8 cellular contexts compared by ENCODE assay signal in the genomic region with DNA sequence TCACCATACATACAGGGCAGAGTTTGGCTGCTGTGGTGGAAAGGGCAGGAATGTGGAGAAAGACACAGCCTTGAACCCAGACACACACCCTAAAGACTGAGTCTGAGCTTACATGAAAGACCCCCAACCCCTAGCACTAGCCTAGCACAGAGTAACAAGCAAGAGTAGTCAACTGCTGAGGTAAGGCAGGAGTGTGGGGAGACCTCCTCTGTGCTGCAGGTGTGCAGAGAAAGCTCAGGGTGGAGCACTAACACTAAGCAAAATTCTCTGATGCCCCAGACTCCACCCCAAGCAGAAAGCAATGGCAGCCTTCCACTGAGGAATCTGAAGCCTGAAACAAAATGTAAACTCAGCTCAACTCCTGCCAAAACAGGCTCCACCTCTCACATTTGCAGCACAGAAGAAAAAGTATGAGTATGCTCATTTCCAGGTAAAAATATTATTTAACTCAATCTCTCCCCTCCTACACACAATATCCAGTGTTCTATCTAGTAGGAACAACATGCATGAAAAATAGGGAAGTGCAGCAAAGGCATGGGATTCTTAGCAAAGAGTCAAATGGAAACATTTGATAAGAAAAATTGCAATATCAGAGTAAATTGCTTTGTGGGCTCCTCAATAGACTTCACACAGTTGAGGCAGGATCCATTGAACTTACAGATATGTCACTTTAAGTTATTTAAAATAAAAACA.
A peak's percentile ranks its signal among the peaks of the same experiment; 100 is the strongest.
DNase-seq lines count a peak whose midpoint lies in the region; ATAC-seq and TF ChIP-seq lines count a peak whose summit lies in the region.

No MANE protein-coding gene starts in this region.

- intact Hi-C loops in activated CD8-positive, alpha-beta T cell treated with anti-CD3 and anti-CD28 coated beads for 36 hours (cut with micrococcal nuclease) = no loop called here

- ATAC-seq in stimulated activated naive CD8-positive, alpha-beta T cell treated with anti-CD3 and anti-CD28 coated beads, Interleukin-15, Interleukin-2, amounts not matched to agents 100 U/mL and 50 U/mL, for 24 hours = no peak
- peak; percentile 47 for ATAC-seq in GM21717 (IDR thresholded peaks at IDR 0.05; ENCODE audit: unreplicated experiment)
- ATAC-seq in activated CD8-positive, alpha-beta T cell treated with anti-CD3 and anti-CD28 coated beads for 36 hours = peak; percentile 58
- ATAC-seq in GM18870 (IDR thresholded peaks at IDR 0.05; ENCODE audit: unreplicated experiment) = no peak

- no peak for TF ChIP-seq CTCF in activated CD8-positive, alpha-beta T cell treated with anti-CD3 and anti-CD28 coated beads for 36 hours (IDR thresholded peaks at IDR 0.05)

- peak overlapping the region; percentile 30 for H3K4me3 Mint-ChIP-seq in stimulated activated naive CD8-positive, alpha-beta T cell treated with anti-CD3 and anti-CD28 coated beads, Interleukin-15, Interleukin-2, amounts not matched to agents 100 ng/mL and 50 ng/mL, for 24 hours
- peak overlapping the region; percentile 35 for H3K4me3 Mint-ChIP-seq in activated CD8-positive, alpha-beta T cell treated with anti-CD3 and anti-CD28 coated beads for 36 hours

- no peaks in the 10 kb centered on the region for H3K36me3 Mint-ChIP-seq in stimulated activated naive CD8-positive, alpha-beta T cell treated with anti-CD3 and anti-CD28 coated beads, Interleukin-15, Interleukin-2, amounts not matched to agents 100 ng/mL and 50 ng/mL, for 24 hours (ENCODE audit: low read depth)
- H3K36me3 Mint-ChIP-seq in activated CD8-positive, alpha-beta T cell treated with anti-CD3 and anti-CD28 coated beads for 36 hours (ENCODE audit: low read depth) = no peaks in the 10 kb centered on the region

- no peaks in the 10 kb centered on the region for H3K27me3 Mint-ChIP-seq in stimulated activated naive CD8-positive, alpha-beta T cell treated with anti-CD3 and anti-CD28 coated beads, Interleukin-15, Interleukin-2, amounts not matched to agents 100 ng/mL and 50 ng/mL, for 24 hours
- H3K27me3 Mint-ChIP-seq in activated CD8-positive, alpha-beta T cell treated with anti-CD3 and anti-CD28 coated beads for 36 hours = no peaks in the 10 kb centered on the region

- no peaks in the 10 kb centered on the region for H3K9me3 Mint-ChIP-seq in stimulated activated naive CD8-positive, alpha-beta T cell treated with anti-CD3 and anti-CD28 coated beads, Interleukin-15, Interleukin-2, amounts not matched to agents 100 ng/mL and 50 ng/mL, for 24 hours
- no peaks in the 10 kb centered on the region for H3K9me3 Mint-ChIP-seq in activated CD8-positive, alpha-beta T cell treated with anti-CD3 and anti-CD28 coated beads for 36 hours

- POLR2A ChIA-PET in activated CD8-positive, alpha-beta T cell treated with anti-CD3 and anti-CD28 coated beads for 36 hours (lab: Charles Lee) = no interaction called here

- peaks cover 32% of the 10 kb centered on the region for H3K4me1 Mint-ChIP-seq in stimulated activated naive CD8-positive, alpha-beta T cell treated with anti-CD3 and anti-CD28 coated beads, Interleukin-15, Interleukin-2, amounts not matched to agents 100 ng/mL and 50 ng/mL, for 24 hours (ENCODE audit: low read depth)
- peaks cover 22% of the 10 kb centered on the region for H3K4me1 Mint-ChIP-seq in activated CD8-positive, alpha-beta T cell treated with anti-CD3 and anti-CD28 coated beads for 36 hours (ENCODE audit: low read depth)

- DNase-seq in stimulated activated naive CD8-positive, alpha-beta T cell treated with anti-CD3 and anti-CD28 coated beads, Interleukin-15, Interleukin-2, amounts not matched to agents 100 U/mL and 50 U/mL, for 24 hours = no peak
- DNase-seq in HT1080 (ENCODE audit: low read depth) = peak; percentile 63
- DNase-seq in activated CD8-positive, alpha-beta T cell treated with anti-CD3 and anti-CD28 coated beads for 36 hours = peak; percentile 15
- peak; percentile 35 for DNase-seq in iPS-NIHi11 (ENCODE audit: low spot score)
- no peak for DNase-seq in SKM-1 (lab: John Stamatoyannopoulos, UW; ENCODE audit: unreplicated experiment)

- CTCF ChIA-PET in activated CD8-positive, alpha-beta T cell treated with anti-CD3 and anti-CD28 coated beads for 36 hours (lab: Charles Lee) = interaction anchor here (0.7 to 1.3 kb wide), 5 partner anchors 11 to 413 kb away, joined by 3 to 4 read pairs (median 3); no protein-coding TSS in a partner anchor

- no peak overlapping the region for H3K27ac Mint-ChIP-seq in stimulated activated naive CD8-positive, alpha-beta T cell treated with anti-CD3 and anti-CD28 coated beads, Interleukin-15, Interleukin-2, amounts not matched to agents 100 ng/mL and 50 ng/mL, for 24 hours
- H3K27ac Mint-ChIP-seq in activated CD8-positive, alpha-beta T cell treated with anti-CD3 and anti-CD28 coated beads for 36 hours = peak overlapping the region; percentile 57

Comparison
In these comparisons a context has a peak if more than half of its experiments do, and no peak if none do; other contexts are left out.
1. ATAC-seq: peak in GM21717 (single experiment) and activated CD8-positive, alpha-beta T cell treated with anti-CD3 and anti-CD28 coated beads for 36 hours (single experiment); none in stimulated activated naive CD8-positive, alpha-beta T cell treated with anti-CD3 and anti-CD28 coated beads, Interleukin-15, Interleukin-2, amounts not matched to agents 100 U/mL and 50 U/mL, for 24 hours (single experiment) and GM18870 (single experiment).
2. DNase-seq: peak in HT1080 (single experiment), activated CD8-positive, alpha-beta T cell treated with anti-CD3 and anti-CD28 coated beads for 36 hours (single experiment) and iPS-NIHi11 (single experiment); none in stimulated activated naive CD8-positive, alpha-beta T cell treated with anti-CD3 and anti-CD28 coated beads, Interleukin-15, Interleukin-2, amounts not matched to agents 100 U/mL and 50 U/mL, for 24 hours (single experiment) and SKM-1 (single experiment).